ENCODE assay signal across 8 cellular contexts in genomic region chr3:15795563-15796308, GRCh38. TPM values are rescaled to one million over a fixed set of nuclear protein-coding genes. Genes with fewer than 3 reads are reported as not detected.
DNase-seq lines count a peak whose midpoint lies in the region; ATAC-seq, FAIRE-seq and TF ChIP-seq lines count a peak whose summit lies in the region.

No MANE protein-coding gene starts in this region.

- H3K36me3 ChIP-seq in bronchial epithelial cell (ENCODE audit: control insufficient read depth, insufficient read depth, low read length): no peaks in the 10 kb centered on the region

- H3K4me3 ChIP-seq in NB4 (ENCODE audit: low read depth, low read length) (peak overlapping the region; percentile 61), bronchial epithelial cell (ENCODE audit: low read depth, low read length) (peak overlapping the region; percentile 7)

- peaks cover 26 to 54% (median 52%) of the 10 kb centered on the region in 3 donors for H3K4me1 Mint-ChIP-seq in naive B cell

- H3K4me3 Mint-ChIP-seq in naive B cell: peak overlapping the region in 7 of 8 donors; percentile 24 to 80 (median 70)

- POLR2A ChIA-PET in HEK293T (lab: Yijun Ruan, JAX): no interaction called here

- ATAC-seq in activated naive CD4-positive, alpha-beta T cell treated with anti-CD3 and anti-CD28 coated beads, Interleukin-2, amount 50 U/mL, for 72 hours: peak; percentile 21 to 41
- ATAC-seq in naive B cell (ENCODE audit: low read depth in 2 of 2) (peak; percentile 81 to 82), GM21360 (IDR thresholded peaks at IDR 0.05; ENCODE audit: unreplicated experiment) (no peak)

- H3K36me3 Mint-ChIP-seq in activated naive CD4-positive, alpha-beta T cell treated with anti-CD3 and anti-CD28 coated beads, Interleukin-2, amount 50 U/mL, for 72 hours: peaks cover 15 to 17% of the 10 kb centered on the region in 2 donors
- peaks cover 16 to 20% of the 10 kb centered on the region in 2 donors for H3K36me3 Mint-ChIP-seq in naive B cell

- H3K27ac Mint-ChIP-seq in activated naive CD4-positive, alpha-beta T cell treated with anti-CD3 and anti-CD28 coated beads, Interleukin-2, amount 50 U/mL, for 72 hours: peak overlapping the region; percentile 59 to 66
- H3K27ac Mint-ChIP-seq in naive B cell: peak overlapping the region; percentile 80 to 99 (median 96)

- H3K27me3 Mint-ChIP-seq in naive B cell: no peaks in the 10 kb centered on the region

- no peak for DNase-seq in activated naive CD4-positive, alpha-beta T cell treated with anti-CD3 and anti-CD28 coated beads, Interleukin-2, amount 50 U/mL, for 72 hours (ENCODE audit: low spot score in 2 of 2)
- no peak for DNase-seq in activated naive CD4-positive, alpha-beta T cell treated with anti-CD3 and anti-CD28 coated beads, Interleukin-2, amount 50 U/mL, for 16 hours
- peak; percentile 62 for DNase-seq in NB4 (ENCODE audit: low read depth)
- DNase-seq in bronchial epithelial cell (ENCODE audit: low read depth): peak; percentile 66
- peak; percentile 69 for DNase-seq in naive B cell
- DNase-seq in HEK293T (ENCODE audit: extremely low spot score): no peak
- DNase-seq in NCI-H146 (lab: John Stamatoyannopoulos, UW): no peak

- CTCF ChIA-PET in HEK293T (lab: Yijun Ruan, JAX): no interaction called here

- H3K27me3 ChIP-seq in bronchial epithelial cell (ENCODE audit: control insufficient read depth, insufficient read depth, low read length): no peaks in the 10 kb centered on the region

- FAIRE-seq in bronchial epithelial cell (lab: Jason Lieb, UNC): no peak

- TF ChIP-seq CTCF in NB4 (IDR thresholded peaks at IDR 0.05; ENCODE audit: low read depth, low read length) (no peak), bronchial epithelial cell (IDR thresholded peaks at IDR 0.05; ENCODE audit: insufficient read depth, low read length, severe bottlenecking) (no peak)

- TF ChIP-seq POLR2A in NB4 (IDR thresholded peaks at IDR 0.05; ENCODE audit: extremely low read depth, insufficient read length): no peak

- H3K9me3 Mint-ChIP-seq in activated naive CD4-positive, alpha-beta T cell treated with anti-CD3 and anti-CD28 coated beads, Interleukin-2, amount 50 U/mL, for 72 hours: peaks cover 4 to 14% of the 10 kb centered on the region in 2 donors
- H3K9me3 Mint-ChIP-seq in naive B cell: peaks cover 0 to 1% (median 0%) of the 10 kb centered on the region in 7 donors

TF ChIP-seq in HEK293T, 16 proteins besides CTCF, POLR2A, EP300 and RAD21:
- TF ChIP-seq LEF1 (IDR thresholded peaks at IDR 0.05; ENCODE audit: borderline replicate concordance): no peak
- TF ChIP-seq FOXA1 (IDR thresholded peaks at IDR 0.05): no peak
- no peak for TF ChIP-seq FOXM1 (IDR thresholded peaks at IDR 0.05; ENCODE audit: borderline replicate concordance)
- no peak for TF ChIP-seq NFRKB (IDR thresholded peaks at IDR 0.05)
- no peak for TF ChIP-seq ARNT (IDR thresholded peaks at IDR 0.05)
- no peak for TF ChIP-seq ZNF384 (IDR thresholded peaks at IDR 0.05)
- no peak for TF ChIP-seq BHLHE40 (IDR thresholded peaks at IDR 0.05; ENCODE audit: borderline replicate concordance)
- no peak for TF ChIP-seq CTBP1 (IDR thresholded peaks at IDR 0.05; ENCODE audit: borderline replicate concordance)
- no peak for TF ChIP-seq L3MBTL2 (conservative IDR thresholded peaks at IDR 0.05)
- TF ChIP-seq ELF4 (IDR thresholded peaks at IDR 0.05): no peak

RNA-seq across cellular contexts. Expression of gene ANKRD28, which starts 2.0 kb away (rescaled TPM):
- 10 to 100 TPM; 22.1 to 43.0 TPM for total RNA-seq in activated naive CD4-positive, alpha-beta T cell treated with anti-CD3 and anti-CD28 coated beads, Interleukin-2, amount 50 U/mL, for 72 hours
- total RNA-seq in bronchial epithelial cell: 55.9 and 60.6 TPM in 2 replicates
- 10 to 100 TPM in 3 of 6 donors, 1 to 10 TPM in 3; 5.6 to 13.2 (median 10.5) TPM for polyA plus RNA-seq in naive B cell (ENCODE audit: low read depth in 6 of 6)

Comparison
In these comparisons a context has a peak if more than half of its experiments do, and no peak if none do; other contexts are left out.
1. DNase-seq: peak in NB4 (single experiment), bronchial epithelial cell (single experiment) and naive B cell (single experiment); none in activated naive CD4-positive, alpha-beta T cell treated with anti-CD3 and anti-CD28 coated beads, Interleukin-2, amount 50 U/mL, for 72 hours (0 of 2), activated naive CD4-positive, alpha-beta T cell treated with anti-CD3 and anti-CD28 coated beads, Interleukin-2, amount 50 U/mL, for 16 hours (single experiment), HEK293T (single experiment) and NCI-H146 (single experiment).